In the genomic region with DNA sequence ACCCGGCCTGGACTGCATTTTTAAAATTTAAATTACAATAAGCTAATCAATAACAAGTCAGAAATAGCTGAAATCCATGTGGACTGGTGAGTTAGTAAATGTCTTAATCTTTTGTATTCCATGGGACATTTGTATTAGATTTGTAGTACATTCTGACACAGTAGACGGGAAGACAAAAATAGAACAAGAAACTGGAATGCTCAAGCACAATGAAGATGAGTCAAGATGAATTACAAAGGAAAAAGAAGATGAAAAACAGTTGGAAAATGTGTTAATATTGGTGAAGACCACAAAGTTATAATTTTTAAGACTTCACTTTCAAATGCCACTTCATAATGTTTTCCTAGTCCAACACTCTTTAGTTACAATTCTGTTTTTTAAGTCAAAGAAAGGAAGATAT, we compare ENCODE assay signal across 27 cellular contexts.
"Had no signal": no experiment of that assay in that cellular context is flagged by ENCODE, and none has a peak within 500 bp of the region (broad histone marks: within the 10 kb centered on the region; RNA-seq: fewer than 3 reads in every experiment).

No MANE protein-coding gene starts in this region.

- H3K4me3 Mint-ChIP-seq: activated CD8-positive, alpha-beta memory T cell treated with anti-CD3 and anti-CD28 coated beads, Interleukin-2, amount 10 ng/mL, durations not matched to agents 7 days and 5 days; activated naive CD8-positive, alpha-beta T cell treated with anti-CD3 and anti-CD28 coated beads, Interleukin-2, amount 50 U/mL, for 24 hours; activated T-cell treated with anti-CD3 and anti-CD28 coated beads, Interleukin-2, amount 50 U/mL, for 24 hours; activated T-helper 1 cell treated with anti-CD3 and anti-CD28 coated beads, Interleukin-12 subunit alpha, Interleukin-12 subunit beta, Interleukin-2, Interleukin-4 antibody, amounts not matched to agents 30 ng/mL and 10 ng/mL and 1 ng/mL, durations not matched to agents 14 hours and 24 hours and 36 hours; T-helper 1 cell treated with Interleukin-12 subunit alpha and Interleukin-12 subunit beta and Interleukin-4 antibody, amounts not matched to agents 30 μg/mL and 1 μg/mL, for 36 hours had no signal

- H3K27ac ChIP-seq: ascending aorta, brain microvascular endothelial cell, cardiac muscle cell, SJCRH30 had no signal

- H3K4me1 ChIP-seq: SJCRH30 had no signal

- H3K27ac Mint-ChIP-seq: activated CD8-positive, alpha-beta memory T cell treated with anti-CD3 and anti-CD28 coated beads, Interleukin-2, amount 10 ng/mL, durations not matched to agents 7 days and 5 days; activated naive CD4-positive, alpha-beta T cell treated with anti-CD3 and anti-CD28 coated beads, Interleukin-2, amount 50 U/mL, for 72 hours; activated naive CD8-positive, alpha-beta T cell treated with anti-CD3 and anti-CD28 coated beads, Interleukin-2, amount 50 U/mL, for 24 hours; activated T-helper 1 cell treated with anti-CD3 and anti-CD28 coated beads, Interleukin-12 subunit alpha, Interleukin-12 subunit beta, Interleukin-2, Interleukin-4 antibody, amounts not matched to agents 30 ng/mL and 10 ng/mL and 1 ng/mL, durations not matched to agents 14 hours and 24 hours and 36 hours; T-helper 1 cell treated with Interleukin-12 subunit alpha and Interleukin-12 subunit beta and Interleukin-4 antibody, amounts not matched to agents 30 μg/mL and 1 μg/mL, for 36 hours had no signal

- H3K36me3 ChIP-seq: ascending aorta, brain microvascular endothelial cell had no signal

- H3K4me1 Mint-ChIP-seq: activated CD8-positive, alpha-beta memory T cell treated with anti-CD3 and anti-CD28 coated beads, Interleukin-2, amount 10 ng/mL, durations not matched to agents 7 days and 5 days; activated naive CD8-positive, alpha-beta T cell treated with anti-CD3 and anti-CD28 coated beads, Interleukin-2, amount 50 U/mL, for 24 hours had no signal

- H3K27me3 ChIP-seq: ascending aorta, brain microvascular endothelial cell, cardiac muscle cell, SJCRH30 had no signal

- H3K27me3 Mint-ChIP-seq: activated CD8-positive, alpha-beta memory T cell treated with anti-CD3 and anti-CD28 coated beads, Interleukin-2, amount 10 ng/mL, durations not matched to agents 7 days and 5 days; activated naive CD8-positive, alpha-beta T cell treated with anti-CD3 and anti-CD28 coated beads, Interleukin-2, amount 50 U/mL, for 24 hours; activated T-cell treated with anti-CD3 and anti-CD28 coated beads, Interleukin-2, amount 50 U/mL, for 24 hours had no signal

- H3K9me3 ChIP-seq: ascending aorta, SJCRH30 had no signal

- DNase-seq: activated CD4-positive, alpha-beta T cell treated with anti-CD3 and anti-CD28 coated beads for 48 hours; activated CD4-positive, alpha-beta T cell treated with anti-CD3 and anti-CD28 coated beads, Interleukin-2, amount 50 U/mL, for 48 hours; activated CD8-positive, alpha-beta memory T cell treated with anti-CD3 and anti-CD28 coated beads, Interleukin-2, amount 10 ng/mL, durations not matched to agents 7 days and 5 days; activated effector memory CD4-positive, alpha-beta T cell treated with Interleukin-2 at 50 U/mL for 16 hours; activated naive CD4-positive, alpha-beta T cell; activated naive CD8-positive, alpha-beta T cell treated with anti-CD3 and anti-CD28 coated beads, Interleukin-2, amount 50 U/mL, for 24 hours; activated T-cell treated with anti-CD3 and anti-CD28 coated beads, Interleukin-2, amount 50 U/mL, for 24 hours; amniotic stem cell; brain microvascular endothelial cell; KG1; NCI-H1092 treated with DMSO at 0.1 percent for 48 hours; NCI-H1417 treated with DMSO at 0.1 percent for 48 hours; NCI-H1694; NCI-H2029; NCI-H345; NCI-H510A; NCI-H526 treated with DMSO at 0.1 percent for 48 hours; NCI-H82; RPMI8226; SJCRH30 had no signal

- ATAC-seq: activated CD4-positive, CD25-positive, alpha-beta regulatory T cell treated with anti-CD3 and anti-CD28 coated beads, Interleukin-2, amount 50 U/mL, for 24 hours; activated CD8-positive, alpha-beta memory T cell treated with anti-CD3 and anti-CD28 coated beads, Interleukin-2, amount 10 ng/mL, durations not matched to agents 7 days and 5 days; activated naive CD4-positive, alpha-beta T cell treated with anti-CD3 and anti-CD28 coated beads, Interleukin-2, amount 50 U/mL, for 72 hours; activated naive CD8-positive, alpha-beta T cell treated with anti-CD3 and anti-CD28 coated beads, Interleukin-2, amount 50 U/mL, for 24 hours; Right ventricle myocardium inferior had no signal

- H3K4me3 ChIP-seq: ascending aorta, cardiac muscle cell, SJCRH30 had no signal

- H3K9me3 Mint-ChIP-seq: activated naive CD4-positive, alpha-beta T cell treated with anti-CD3 and anti-CD28 coated beads, Interleukin-2, amount 50 U/mL, for 72 hours; activated naive CD8-positive, alpha-beta T cell treated with anti-CD3 and anti-CD28 coated beads, Interleukin-2, amount 50 U/mL, for 24 hours; activated T-cell treated with anti-CD3 and anti-CD28 coated beads, Interleukin-2, amount 50 U/mL, for 24 hours; activated T-helper 1 cell treated with anti-CD3 and anti-CD28 coated beads, Interleukin-12 subunit alpha, Interleukin-12 subunit beta, Interleukin-2, Interleukin-4 antibody, amounts not matched to agents 30 ng/mL and 10 ng/mL and 1 ng/mL, durations not matched to agents 14 hours and 24 hours and 36 hours; T-helper 1 cell treated with Interleukin-12 subunit alpha and Interleukin-12 subunit beta and Interleukin-4 antibody, amounts not matched to agents 30 μg/mL and 1 μg/mL, for 36 hours had no signal
